In genomic region chr11:36030707-36031365, GRCh38 we compare ENCODE assay signal across 1 cellular context.
TF ChIP-seq lines count a peak whose summit lies in the region.

No MANE protein-coding gene starts in this region.

TF ChIP-seq in PFSK-1, 5 proteins besides CTCF, POLR2A, EP300 and RAD21 (continued from another document):
- TF ChIP-seq REST (IDR thresholded peaks at IDR 0.05; ENCODE audit: insufficient read depth in 1 of 2, low read depth in 2 of 2, low read length in 2 of 2) (no peak), FOXP2 (optimal IDR thresholded peaks at IDR 0.05; ENCODE audit: borderline replicate concordance, extremely low read depth, extremely low read length, insufficient read depth) (no peak)
